Comparison of ENCODE assay signal across 26 cellular contexts in the genomic region with DNA sequence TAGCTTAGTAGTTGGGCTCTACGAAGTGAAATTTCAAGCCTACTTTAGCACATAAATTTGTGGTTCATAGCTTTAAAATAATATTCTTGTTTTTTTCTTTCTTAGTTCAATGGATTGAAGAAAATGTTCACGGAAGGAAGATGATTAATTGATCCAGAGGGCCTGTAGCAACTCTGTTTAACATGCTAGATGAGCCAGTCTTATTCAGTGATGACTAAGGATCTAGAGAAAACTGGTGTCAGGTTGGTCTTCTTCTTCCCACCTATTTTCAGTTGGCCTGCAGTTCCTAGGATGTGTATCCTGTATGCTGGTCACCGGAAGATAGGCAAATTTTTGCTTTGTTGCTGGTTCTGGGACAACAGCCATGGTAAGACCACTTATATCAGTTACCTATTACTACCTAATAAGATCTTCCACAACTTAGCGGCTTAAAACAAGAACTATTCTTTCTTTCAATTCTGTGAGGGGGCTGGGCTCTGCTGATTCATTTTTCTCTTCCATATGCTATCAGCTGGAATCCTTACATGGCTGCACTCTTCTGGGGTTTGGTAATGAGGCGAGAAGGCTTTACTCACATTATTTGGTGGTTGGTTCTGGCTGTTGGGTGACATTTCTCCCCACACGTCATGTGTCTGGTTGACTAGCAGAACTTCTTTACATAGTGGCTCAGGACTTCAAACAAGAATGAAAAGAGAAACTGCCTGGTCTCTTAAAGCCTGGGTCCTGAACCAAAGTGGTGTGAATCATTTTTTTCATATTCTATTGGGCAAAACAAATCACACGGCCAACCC.
"Had no signal": no experiment of that assay in that cellular context is flagged by ENCODE, and none has a peak within 500 bp of the region (broad histone marks: within the 10 kb centered on the region; RNA-seq: fewer than 3 reads in every experiment).

No MANE protein-coding gene starts in this region.

- FAIRE-seq: endometrium had no signal

- H3K36me3 ChIP-seq: colonic mucosa, gastroesophageal sphincter, neutrophil, transverse colon had no signal

- H3K9me3 ChIP-seq: colonic mucosa, gastroesophageal sphincter, neutrophil, testis, transverse colon had no signal

- H3K27me3 ChIP-seq: colonic mucosa, gastroesophageal sphincter, neutrophil, testis, transverse colon had no signal

- H3K4me1 ChIP-seq: colonic mucosa, gastroesophageal sphincter, testis, transverse colon had no signal

- H3K36me3 Mint-ChIP-seq: activated naive CD4-positive, alpha-beta T cell treated with anti-CD3 and anti-CD28 coated beads, Interleukin-2, amount 50 U/mL, for 24 hours; immature natural killer cell; mesothelial cell of epicardium; naive B cell had no signal

- H3K4me1 Mint-ChIP-seq: activated naive CD4-positive, alpha-beta T cell treated with anti-CD3 and anti-CD28 coated beads, Interleukin-2, amount 50 U/mL, for 24 hours; immature natural killer cell; naive B cell; nephron progenitor cell; T-helper 17 cell had no signal

- H3K27ac Mint-ChIP-seq: activated CD8-positive, alpha-beta T cell treated with anti-CD3 and anti-CD28 coated beads for 36 hours; activated naive CD4-positive, alpha-beta T cell treated with anti-CD3 and anti-CD28 coated beads, Interleukin-2, amount 50 U/mL, for 24 hours; activated T-helper 2 cell treated with anti-CD3 and anti-CD28 coated beads, Interferon-gamma antibody, Interleukin-2, Interleukin-4, amounts not matched to agents 10 μg/mL and 5 μg/mL and 100 μg/mL, durations not matched to agents 14 hours and 24 hours and 36 hours; immature natural killer cell; mesothelial cell of epicardium; naive B cell; nephron progenitor cell; T-helper 17 cell had no signal

- H3K4me3 Mint-ChIP-seq: activated CD8-positive, alpha-beta T cell treated with anti-CD3 and anti-CD28 coated beads for 36 hours; activated naive CD4-positive, alpha-beta T cell treated with anti-CD3 and anti-CD28 coated beads, Interleukin-2, amount 50 U/mL, for 24 hours; activated T-cell treated with anti-CD3 and anti-CD28 coated beads, Interleukin-2, amount 50 U/mL, for 4 hours; immature natural killer cell; mesothelial cell of epicardium; naive B cell; nephron progenitor cell; T-helper 17 cell had no signal

- H3K4me3 ChIP-seq: colonic mucosa, gastroesophageal sphincter, skin epidermis, testis, transverse colon had no signal

- H3K27ac ChIP-seq: colonic mucosa, gastroesophageal sphincter, neutrophil, skin epidermis, testis, transverse colon had no signal

- H3K9me3 Mint-ChIP-seq: activated CD8-positive, alpha-beta T cell treated with anti-CD3 and anti-CD28 coated beads for 36 hours; activated naive CD4-positive, alpha-beta T cell treated with anti-CD3 and anti-CD28 coated beads, Interleukin-2, amount 50 U/mL, for 24 hours; activated T-cell treated with anti-CD3 and anti-CD28 coated beads, Interleukin-2, amount 50 U/mL, for 4 hours; activated T-helper 2 cell treated with anti-CD3 and anti-CD28 coated beads, Interferon-gamma antibody, Interleukin-2, Interleukin-4, amounts not matched to agents 10 μg/mL and 5 μg/mL and 100 μg/mL, durations not matched to agents 14 hours and 24 hours and 36 hours; mesothelial cell of epicardium; naive B cell; nephron progenitor cell had no signal

- DNase-seq: activated CD4-positive, alpha-beta T cell treated with anti-CD3 and anti-CD28 coated beads, Interleukin-2, amount 50 U/mL, for 1 hour; activated CD4-positive, CD25-positive, alpha-beta regulatory T cell treated with anti-CD3 and anti-CD28 coated beads, Interleukin-2, amount 50 U/mL, for 72 hours; activated CD8-positive, alpha-beta T cell treated with anti-CD3 and anti-CD28 coated beads for 36 hours; activated T-cell treated with anti-CD3 and anti-CD28 coated beads, Interleukin-2, amount 50 U/mL, for 4 hours; cerebellar nuclear complex; colonic mucosa; effector CD8-positive, alpha-beta T cell; hypothalamus; immature natural killer cell; naive B cell; nephron progenitor cell; stimulated activated CD4-positive, alpha-beta T cell treated with anti-CD3 and anti-CD28 coated beads, Interleukin-12 subunit alpha, Interleukin-12 subunit beta, amount 100 ng/mL, for 4 hours; stimulated activated CD4-positive, alpha-beta T cell treated with anti-CD3 and anti-CD28 coated beads, Interleukin-4, amount 100 ng/mL, for 1 hour; stimulated activated naive CD8-positive, alpha-beta T cell treated with anti-CD3 and anti-CD28 coated beads, Interleukin-15, Interleukin-2, amounts not matched to agents 100 U/mL and 50 U/mL, for 24 hours; T-helper 17 cell; T1000; testis; transverse colon had no signal

- ATAC-seq: activated CD8-positive, alpha-beta T cell treated with anti-CD3 and anti-CD28 coated beads for 36 hours; activated T-cell treated with anti-CD3 and anti-CD28 coated beads, Interleukin-2, amount 50 U/mL, for 4 hours; gastroesophageal sphincter; sciatic nerve; stimulated activated naive CD8-positive, alpha-beta T cell treated with anti-CD3 and anti-CD28 coated beads, Interleukin-15, Interleukin-2, amounts not matched to agents 100 U/mL and 50 U/mL, for 24 hours; T-helper 17 cell had no signal

- H3K27me3 Mint-ChIP-seq: naive B cell had no signal
